ENCODE assay signal across 8 cellular contexts in genomic region chr12:56522486-56523193, GRCh38. TPM values are rescaled to one million over a fixed set of nuclear protein-coding genes. Genes with fewer than 3 reads are reported as not detected.
DNase-seq lines count a peak whose midpoint lies in the region; ATAC-seq, FAIRE-seq and TF ChIP-seq lines count a peak whose summit lies in the region.

No MANE protein-coding gene starts in this region.

- H3K79me1 ChIP-seq in H1 (ENCODE audit: low read depth, low read length) = no peaks in the 10 kb centered on the region

- BruUV-seq in PC-3 (replicated peaks; lab: Mats Ljungman, UMichigan) = no TSS peak

- H3K9me3 ChIP-seq in PC-3 (ENCODE audit: low read length) = no peaks in the 10 kb centered on the region
- no peaks in the 10 kb centered on the region for H3K9me3 ChIP-seq in H1 (ENCODE audit: insufficient read depth in 2 of 2, low read depth in 1 of 2, low read length in 1 of 2)
- no peaks in the 10 kb centered on the region for H3K9me3 ChIP-seq in muscle layer of duodenum (ENCODE audit: control insufficient read depth in 1 of 2, low read length in 2 of 2)

- ATAC-seq in PC-3 (peak; percentile 9; the same call in 1 of the 2 replicates), HG03135 (IDR thresholded peaks at IDR 0.05; ENCODE audit: unreplicated experiment) (no peak), GM21825 (IDR thresholded peaks at IDR 0.05; ENCODE audit: unreplicated experiment) (no peak), HG03175 (IDR thresholded peaks at IDR 0.05; ENCODE audit: unreplicated experiment) (no peak)

- no peaks in the 10 kb centered on the region for H4K20me1 ChIP-seq in PC-3 (ENCODE audit: low read length)
- H4K20me1 ChIP-seq in H1 (replicated peaks in 1 of 2; ENCODE audit: control insufficient read depth in 1 of 2, insufficient read depth in 2 of 2, low read length in 2 of 2) = no peaks in the 10 kb centered on the region

- H2BK20ac ChIP-seq in H1 (ENCODE audit: low read length) = no peak overlapping the region

- H2BK15ac ChIP-seq in H1 (ENCODE audit: low read length) = no peak overlapping the region

- no peak for TF ChIP-seq POLR2A in H1 (IDR thresholded peaks at IDR 0.05; ENCODE audit: control extremely low read depth in 1 of 2, low read depth in 2 of 2, low read length in 2 of 2)

- H2BK5ac ChIP-seq in H1 (ENCODE audit: low read depth, low read length) = peak overlapping the region; percentile 38; the same call in 1 of the 2 replicates

- DNase-seq in Caki2 (ENCODE audit: low read depth) (peak; percentile 44), PC-3 (peak; percentile 27), H1 (ENCODE audit: low read depth in 1 of 2, low spot score in 2 of 2) (no peak), NCI-H2081 treated with DMSO at 0.1 percent for 48 hours (lab: John Stamatoyannopoulos, UW) (no peak)

- H2AFZ ChIP-seq in PC-3 (ENCODE audit: low read length) = peak overlapping the region; percentile 45; the same call in 1 of the 2 replicates
- H2AFZ ChIP-seq in H1 (ENCODE audit: low read length) = no peak overlapping the region

- H3K4me1 ChIP-seq in PC-3 (ENCODE audit: insufficient read depth, low read length) (peaks cover 60% of the 10 kb centered on the region), H1 (replicated peaks in 1 of 4; ENCODE audit: control insufficient read depth in 3 of 4, insufficient read depth in 4 of 4, low read length in 3 of 4) (peaks cover 2 to 5% (median 4%) of the 10 kb centered on the region in 4 experiments; a peak in 5 of 7 replicates), muscle layer of duodenum (ENCODE audit: control insufficient read depth in 1 of 2, insufficient read depth in 2 of 2, low read length in 2 of 2) (peaks cover 0 to 12% of the 10 kb centered on the region in 2 donors)

- peak overlapping the region; percentile 42; the same call in 1 of the 2 replicates for H2AK5ac ChIP-seq in H1 (ENCODE audit: low read depth, low read length)

- POLR2A ChIA-PET in PC-3 (lab: Charles Lee; ENCODE audit: unreplicated experiment) = interaction anchor here (0.6 kb wide), 1 partner anchor 16 kb away, joined by 3 read pairs; no protein-coding TSS in a partner anchor
- POLR2A ChIA-PET in H1 (lab: Charles Lee; ENCODE audit: partially characterized antibody) = interaction anchor here (0.6 to 1.7 kb wide), 7 partner anchors 17 to 184 kb away, joined by 3 to 7 read pairs (median 4); partner anchors contain the start of gene IL23A

- H3K27me3 ChIP-seq in PC-3 (ENCODE audit: low read length) (no peaks in the 10 kb centered on the region), H1 (replicated peaks in 1 of 4; ENCODE audit: control insufficient read depth in 3 of 4, extremely low read depth in 1 of 4, insufficient read depth in 3 of 4, low read length in 3 of 4) (no peaks in the 10 kb centered on the region), muscle layer of duodenum (ENCODE audit: low read depth, low read length) (no peaks in the 10 kb centered on the region)

- peak overlapping the region; percentile 84 for H3K4me2 ChIP-seq in PC-3 (ENCODE audit: low read length)
- H3K4me2 ChIP-seq in H1 (ENCODE audit: insufficient read depth in 1 of 2, low read depth in 2 of 2, low read length in 2 of 2) = peak overlapping the region; percentile 78 to 92

- peaks cover 5% of the 10 kb centered on the region for H3F3A ChIP-seq in PC-3 (ENCODE audit: low read length, unreplicated experiment)

- TF ChIP-seq RAD21 in H1 (IDR thresholded peaks at IDR 0.05 in 1 of 2, conservative IDR thresholded peaks at IDR 0.05 in 1 of 2; ENCODE audit: low read depth in 2 of 2, low read length in 2 of 2) = no peak

- no peak overlapping the region for H4K91ac ChIP-seq in H1 (replicated peaks; ENCODE audit: insufficient read length, low read length)

- peak overlapping the region; percentile 35 for H3K56ac ChIP-seq in H1 (replicated peaks; ENCODE audit: insufficient read length, low read depth, low read length)

- FAIRE-seq in H1 (lab: Jason Lieb, UNC) = no peak

- H3K4me3 ChIP-seq in PC-3 (ENCODE audit: low read length) (peak overlapping the region; percentile 72), H1 (ENCODE audit: extremely low read depth in 1 of 4, insufficient read depth in 2 of 4, low read depth in 3 of 4, low read length in 4 of 4) (peak overlapping the region; percentile 53 to 84 (median 65)), muscle layer of duodenum (ENCODE audit: low read depth in 1 of 2, low read length in 2 of 2) (peak overlapping the region; percentile 73 to 93)

- no peak overlapping the region for H3K18ac ChIP-seq in H1 (ENCODE audit: extremely low read depth, low read length)

- no peak for TF ChIP-seq EP300 in H1 (IDR thresholded peaks at IDR 0.05; ENCODE audit: borderline replicate concordance in 1 of 2, low read depth in 2 of 2, low read length in 2 of 2)

- H3K79me2 ChIP-seq in PC-3 (ENCODE audit: low read length) (peaks cover 49% of the 10 kb centered on the region), H1 (ENCODE audit: control insufficient read depth in 1 of 2, insufficient read depth in 2 of 2, low read length in 2 of 2) (peaks cover 0 to 11% of the 10 kb centered on the region in 2 experiments; a peak in 2 of 4 replicates)

- H3K14ac ChIP-seq in H1 (ENCODE audit: insufficient read length) = no peak overlapping the region

- intact Hi-C loops in PC-3 (cut with micrococcal nuclease) = no loop called here

- in situ Hi-C loops in Caki2 (cut with HindIII; ENCODE audit: low pct_unique_long_range_greater_than_20kb, low sequenced_read_pairs) = loop anchor here (5.0 kb wide), 2 partner anchors 50 to 105 kb away; no protein-coding TSS in a partner anchor

- H3K9ac ChIP-seq in PC-3 (ENCODE audit: low read length) (peak overlapping the region; percentile 70), H1 (replicated peaks in 1 of 4; ENCODE audit: extremely low read depth in 1 of 4, low read depth in 3 of 4, low read length in 3 of 4) (peak overlapping the region in 3 of 4 experiments; percentile 25 to 74 (median 45); a peak in 3 of 7 replicates)

- H2BK12ac ChIP-seq in H1 (ENCODE audit: low read depth, low read length) = peak overlapping the region; percentile 43; the same call in 1 of the 2 replicates

- no peaks in the 10 kb centered on the region for H3K9me2 ChIP-seq in PC-3 (replicated peaks; ENCODE audit: low read length)

- no peak overlapping the region for H3K4ac ChIP-seq in H1 (replicated peaks; ENCODE audit: insufficient read length, low read depth, low read length)

- no peak overlapping the region for H3K23ac ChIP-seq in H1 (ENCODE audit: insufficient read length)

- no peak overlapping the region for H4K5ac ChIP-seq in H1 (ENCODE audit: insufficient read length, low read depth, low read length)

- H3K27ac ChIP-seq in PC-3 (ENCODE audit: low read length) = peak overlapping the region; percentile 64
- H3K27ac ChIP-seq in H1 (ENCODE audit: low read depth, low read length) = no peak overlapping the region
- peak overlapping the region; percentile 96 for H3K27ac ChIP-seq in muscle layer of duodenum (ENCODE audit: low read length)

- 32% methylated on average over 4 of the region's 4 CpGs; no CpG with 5 or more reads in 1 of the 2 experiments for WGBS in H1 (ENCODE audit: extremely low coverage in 1 of 2, insufficient coverage in 1 of 2, insufficient read length in 1 of 2, insufficient replicate concordance in 2 of 2, low coverage in 1 of 2, low lambda C conversion rate in 2 of 2, missing lambda C conversion rate in 1 of 2), 2 experiments

- no peak overlapping the region for H2BK120ac ChIP-seq in H1 (replicated peaks; ENCODE audit: low read depth, low read length)

- TF ChIP-seq CTCF in PC-3 (conservative IDR thresholded peaks at IDR 0.05; ENCODE audit: low read depth, low read length) = no peak
- no peak for TF ChIP-seq CTCF in H1 (IDR thresholded peaks at IDR 0.05; ENCODE audit: control extremely low read depth in 1 of 3, insufficient read depth in 1 of 3, low read depth in 1 of 3, low read length in 3 of 3)

- H4K8ac ChIP-seq in H1 (ENCODE audit: extremely low read depth, insufficient read depth, low read length) = no peak overlapping the region

- peaks cover 5% of the 10 kb centered on the region; the same call in 1 of the 2 replicates for H3K23me2 ChIP-seq in H1 (ENCODE audit: low read depth, low read length)

- CTCF ChIA-PET in PC-3 (lab: Charles Lee) (interaction anchor here (2.5 kb wide), 1 partner anchor 114 kb away, joined by 8 read pairs; no protein-coding TSS in a partner anchor), H1 (lab: Charles Lee; ENCODE audit: partially characterized antibody) (interaction anchor here (0.5 to 16.9 kb wide), 15 partner anchors 8 to 327 kb away, joined by 3 to 279 read pairs (median 5); no protein-coding TSS in a partner anchor)

- H3K36me3 ChIP-seq in PC-3 (ENCODE audit: low read depth, low read length) (no peaks in the 10 kb centered on the region), H1 (ENCODE audit: control insufficient read depth in 2 of 4, insufficient read depth in 4 of 4, low read length in 3 of 4) (no peaks in the 10 kb centered on the region), muscle layer of duodenum (ENCODE audit: control insufficient read depth in 1 of 2, insufficient read depth in 2 of 2, low read length in 2 of 2) (peaks cover 0 to 9% of the 10 kb centered on the region in 2 donors)

RNA-seq across cellular contexts. Expression of gene RBMS2, which starts 1.0 kb away (rescaled TPM):
- total RNA-seq in Caki2 (2014; rRNA removed; shearing (Covaris generic); ENCODE audit: low replicate concordance) = 11.9 and 16.6 TPM in 2 replicates
- total RNA-seq in PC-3 (2014; rRNA removed) = 10.2 and 11.5 TPM in 2 replicates
- total RNA-seq in H1 (2021; fragmentation: NEBNext Ultra II Directional; extraction: Animal tissue kit (Norgen Biotek cat#: 25700)) = 25.5 and 31.3 TPM in 2 replicates
- polyA plus RNA-seq in H1 (2011; rRNA removed) = 9.6 TPM in 2 replicates
- 8.6 TPM for polyA plus RNA-seq in H1 (2011; cell fraction: cytosol; rRNA removed)
- 8.2 TPM for polyA plus RNA-seq in H1 (2011; cell fraction: nucleus; rRNA removed)
- polyA plus RNA-seq in H1 (2012, experiment 1 of 2) = 4.4 to 7.8 TPM (median 6.0 TPM) in 4 replicates
- polyA plus RNA-seq in H1 (2012, experiment 2 of 2) = 3.1 TPM
- 10.8 TPM for polyA plus RNA-seq in H1 (2013, experiment 1 of 2)
- polyA plus RNA-seq in H1 (2013, experiment 2 of 2) = 10.8 TPM
- 43.2 and 77.9 TPM in 2 replicates for polyA minus RNA-seq in H1 (2011; rRNA and poly(A)+ RNA removed)
- 12.8 TPM for polyA minus RNA-seq in H1 (2011; cell fraction: cytosol; rRNA and poly(A)+ RNA removed)
- polyA minus RNA-seq in H1 (2011; cell fraction: nucleus; rRNA and poly(A)+ RNA removed) = 6.7 TPM

RNA-seq across cellular contexts. Expression of gene GLS2, which starts 34.7 kb away (rescaled TPM):
- not detected in 2 replicates for total RNA-seq in Caki2 (2014; rRNA removed; shearing (Covaris generic); ENCODE audit: low replicate concordance)
- 4.0 and 7.3 TPM in 2 replicates for total RNA-seq in PC-3 (2014; rRNA removed)
- total RNA-seq in H1 (2021; fragmentation: NEBNext Ultra II Directional; extraction: Animal tissue kit (Norgen Biotek cat#: 25700)) = 14.5 and 16.9 TPM in 2 replicates
- 20.1 and 22.5 TPM in 2 replicates for polyA plus RNA-seq in H1 (2011; rRNA removed)
- 22.8 TPM for polyA plus RNA-seq in H1 (2011; cell fraction: cytosol; rRNA removed)
- polyA plus RNA-seq in H1 (2011; cell fraction: nucleus; rRNA removed) = 43.9 TPM
- polyA plus RNA-seq in H1 (2012, experiment 1 of 2) = 11.5 to 20.7 TPM (median 17.3 TPM) in 4 replicates
- polyA plus RNA-seq in H1 (2012, experiment 2 of 2) = 11.9 TPM
- polyA plus RNA-seq in H1 (2013, experiment 1 of 2) = 9.7 TPM
- polyA plus RNA-seq in H1 (2013, experiment 2 of 2) = 9.1 TPM
- polyA minus RNA-seq in H1 (2011; rRNA and poly(A)+ RNA removed) = 27.0 and 36.7 TPM in 2 replicates
- 10.5 TPM for polyA minus RNA-seq in H1 (2011; cell fraction: cytosol; rRNA and poly(A)+ RNA removed)
- polyA minus RNA-seq in H1 (2011; cell fraction: nucleus; rRNA and poly(A)+ RNA removed) = 14.9 TPM

RNA-seq across cellular contexts. Expression of gene SPRYD4, which starts 54.3 kb away (rescaled TPM):
- 1.7 and 3.0 TPM in 2 replicates for total RNA-seq in Caki2 (2014; rRNA removed; shearing (Covaris generic); ENCODE audit: low replicate concordance)
- total RNA-seq in PC-3 (2014; rRNA removed) = 3.4 and 3.7 TPM in 2 replicates
- total RNA-seq in H1 (2021; fragmentation: NEBNext Ultra II Directional; extraction: Animal tissue kit (Norgen Biotek cat#: 25700)) = 4.0 and 4.3 TPM in 2 replicates
- polyA plus RNA-seq in H1 (2011; rRNA removed) = 4.9 and 5.3 TPM in 2 replicates
- polyA plus RNA-seq in H1 (2011; cell fraction: cytosol; rRNA removed) = 5.6 TPM
- 4.6 TPM for polyA plus RNA-seq in H1 (2011; cell fraction: nucleus; rRNA removed)
- polyA plus RNA-seq in H1 (2012, experiment 1 of 2) = 3.5 to 4.1 TPM (median 3.8 TPM) in 4 replicates
- 4.2 TPM for polyA plus RNA-seq in H1 (2012, experiment 2 of 2)
- polyA plus RNA-seq in H1 (2013, experiment 1 of 2) = 2.6 TPM
- polyA plus RNA-seq in H1 (2013, experiment 2 of 2) = 2.4 TPM
- 6.5 and 8.8 TPM in 2 replicates for polyA minus RNA-seq in H1 (2011; rRNA and poly(A)+ RNA removed)
- polyA minus RNA-seq in H1 (2011; cell fraction: cytosol; rRNA and poly(A)+ RNA removed) = 3.0 TPM
- polyA minus RNA-seq in H1 (2011; cell fraction: nucleus; rRNA and poly(A)+ RNA removed) = 10.6 TPM

Comparison
In these comparisons a context has a peak if more than half of its experiments do, and no peak if none do; other contexts are left out.
1. DNase-seq: peak in Caki2 (single experiment) and PC-3 (single experiment); none in H1 (0 of 2) and NCI-H2081 treated with DMSO at 0.1 percent for 48 hours (single experiment).
2. Peak in every context shown above with its lines, with median percentiles within 50 percentile points of each other: H3K4me3 ChIP-seq.